ENCODE assay signal across 26 cellular contexts in genomic region chr10:120507175-120507574, GRCh38. TPM values are rescaled to one million over a fixed set of nuclear protein-coding genes. Genes with fewer than 3 reads are reported as not detected.
"Had no signal": no experiment of that assay in that cellular context is flagged by ENCODE, and none has a peak within 500 bp of the region (broad histone marks: within the 10 kb centered on the region; RNA-seq: fewer than 3 reads in every experiment).

No MANE protein-coding gene starts in this region.

- H3K36me3 ChIP-seq: left ventricle myocardium inferior, pancreas, prostate gland, tibial nerve, uterus had no signal

- H3K4me1 ChIP-seq: left ventricle myocardium inferior, pancreas, prostate gland, tibial nerve, uterus had no signal

- H3K27me3 Mint-ChIP-seq: memory B cell; stimulated activated memory B cell treated with anti-CD40 and anti-IgM and Interleukin-4, amounts not matched to agents 10 μg/mL and 1 μg/mL and 100 μg/mL, for 72 hours had no signal

- ATAC-seq: mucosa of descending colon; naive thymus-derived CD4-positive, alpha-beta T cell; natural killer cell treated with Interleukin-12 subunit alpha and Interleukin-12 subunit beta and Interleukin-15 and Interleukin-18, amount 100 ng/mL, for 72 hours; pancreas; right cardiac atrium; stimulated activated memory B cell treated with anti-CD40 and anti-IgM and Interleukin-4, amounts not matched to agents 10 μg/mL and 1 μg/mL and 100 μg/mL, for 72 hours; stimulated activated naive CD8-positive, alpha-beta T cell treated with anti-CD3 and anti-CD28 coated beads, Interleukin-15, amount 100 ng/mL, for 72 hours had no signal

- H3K4me1 Mint-ChIP-seq: memory B cell; naive thymus-derived CD4-positive, alpha-beta T cell; stimulated activated memory B cell treated with anti-CD40 and anti-IgM and Interleukin-4, amounts not matched to agents 10 μg/mL and 1 μg/mL and 100 μg/mL, for 72 hours; stimulated activated naive CD8-positive, alpha-beta T cell treated with anti-CD3 and anti-CD28 coated beads, Interleukin-15, amount 100 ng/mL, for 72 hours had no signal

- H3K4me2 ChIP-seq: smooth muscle cell had no signal

- DNase-seq: islet precursor cell; left ventricle myocardium inferior; mucosa of descending colon; naive thymus-derived CD4-positive, alpha-beta T cell; pancreas; posterior cingulate gyrus; retina; right cardiac atrium; stimulated activated CD4-positive, alpha-beta T cell treated with anti-CD3 and anti-CD28 coated beads, Interleukin-1b, Interleukin-23, amount 100 ng/mL, for 48 hours; stimulated activated CD4-positive, alpha-beta T cell treated with anti-CD3 and anti-CD28 coated beads, Interleukin-2, amount 100 ng/mL, for 48 hours; stimulated activated CD4-positive, alpha-beta T cell treated with anti-CD3 and anti-CD28 coated beads, Interleukin-4, amount 100 ng/mL, for 4 hours; stimulated activated CD8-positive, alpha-beta memory T cell treated with anti-CD3 and anti-CD28 coated beads, Interleukin-4, amount 100 ng/mL, for 48 hours; stimulated activated naive CD4-positive, alpha-beta T cell treated with Interleukin-2 at 50 U/mL for 16 hours; stimulated activated naive CD8-positive, alpha-beta T cell treated with anti-CD3 and anti-CD28 coated beads, Interleukin-15, amount 100 ng/mL, for 72 hours; substantia nigra; uterus had no signal

- H3K27ac Mint-ChIP-seq: memory B cell; naive thymus-derived CD4-positive, alpha-beta T cell; stimulated activated memory B cell treated with anti-CD40 and anti-IgM and Interleukin-4, amounts not matched to agents 10 μg/mL and 1 μg/mL and 100 μg/mL, for 72 hours; stimulated activated naive CD8-positive, alpha-beta T cell treated with anti-CD3 and anti-CD28 coated beads, Interleukin-15, amount 100 ng/mL, for 72 hours; type B pancreatic cell had no signal

- H3K4me3 ChIP-seq: left ventricle myocardium inferior, lung, mucosa of descending colon, pancreas, prostate gland, smooth muscle cell, tibial nerve, uterus had no signal

- H3K9me3 ChIP-seq: left ventricle myocardium inferior, mucosa of descending colon, pancreas, prostate gland, tibial nerve, uterus had no signal

- FAIRE-seq: pancreas had no signal

- H3K4me3 Mint-ChIP-seq: memory B cell; naive thymus-derived CD4-positive, alpha-beta T cell; natural killer cell treated with Interleukin-12 subunit alpha and Interleukin-12 subunit beta and Interleukin-15 and Interleukin-18, amount 100 ng/mL, for 72 hours; stimulated activated memory B cell treated with anti-CD40 and anti-IgM and Interleukin-4, amounts not matched to agents 10 μg/mL and 1 μg/mL and 100 μg/mL, for 72 hours; stimulated activated naive CD8-positive, alpha-beta T cell treated with anti-CD3 and anti-CD28 coated beads, Interleukin-15, amount 100 ng/mL, for 72 hours; type B pancreatic cell had no signal

- H3K36me3 Mint-ChIP-seq: memory B cell; naive thymus-derived CD4-positive, alpha-beta T cell; natural killer cell treated with Interleukin-12 subunit alpha and Interleukin-12 subunit beta and Interleukin-15 and Interleukin-18, amount 100 ng/mL, for 72 hours; stimulated activated memory B cell treated with anti-CD40 and anti-IgM and Interleukin-4, amounts not matched to agents 10 μg/mL and 1 μg/mL and 100 μg/mL, for 72 hours; type B pancreatic cell had no signal

- H3K27me3 ChIP-seq: pancreas, tibial nerve, uterus had no signal

- H3K9me3 Mint-ChIP-seq: natural killer cell treated with Interleukin-12 subunit alpha and Interleukin-12 subunit beta and Interleukin-15 and Interleukin-18, amount 100 ng/mL, for 72 hours; type B pancreatic cell had no signal

- H3K27ac ChIP-seq: left ventricle myocardium inferior, pancreas, prostate gland, tibial nerve, uterus had no signal

RNA-seq across cellular contexts. Expression of gene PLPP4, which starts 50.1 kb away (rescaled TPM):
- total RNA-seq: left ventricle myocardium inferior; mesenteric fat pad; naive thymus-derived CD4-positive, alpha-beta T cell; natural killer cell treated with Interleukin-12 subunit alpha and Interleukin-12 subunit beta and Interleukin-15 and Interleukin-18, amount 100 ng/mL, for 72 hours; right cardiac atrium; tibial nerve; ureter had no signal
- polyA plus RNA-seq: naive thymus-derived CD4-positive, alpha-beta T cell had no signal
